1 cellular context compared by ENCODE assay signal in the genomic region with DNA sequence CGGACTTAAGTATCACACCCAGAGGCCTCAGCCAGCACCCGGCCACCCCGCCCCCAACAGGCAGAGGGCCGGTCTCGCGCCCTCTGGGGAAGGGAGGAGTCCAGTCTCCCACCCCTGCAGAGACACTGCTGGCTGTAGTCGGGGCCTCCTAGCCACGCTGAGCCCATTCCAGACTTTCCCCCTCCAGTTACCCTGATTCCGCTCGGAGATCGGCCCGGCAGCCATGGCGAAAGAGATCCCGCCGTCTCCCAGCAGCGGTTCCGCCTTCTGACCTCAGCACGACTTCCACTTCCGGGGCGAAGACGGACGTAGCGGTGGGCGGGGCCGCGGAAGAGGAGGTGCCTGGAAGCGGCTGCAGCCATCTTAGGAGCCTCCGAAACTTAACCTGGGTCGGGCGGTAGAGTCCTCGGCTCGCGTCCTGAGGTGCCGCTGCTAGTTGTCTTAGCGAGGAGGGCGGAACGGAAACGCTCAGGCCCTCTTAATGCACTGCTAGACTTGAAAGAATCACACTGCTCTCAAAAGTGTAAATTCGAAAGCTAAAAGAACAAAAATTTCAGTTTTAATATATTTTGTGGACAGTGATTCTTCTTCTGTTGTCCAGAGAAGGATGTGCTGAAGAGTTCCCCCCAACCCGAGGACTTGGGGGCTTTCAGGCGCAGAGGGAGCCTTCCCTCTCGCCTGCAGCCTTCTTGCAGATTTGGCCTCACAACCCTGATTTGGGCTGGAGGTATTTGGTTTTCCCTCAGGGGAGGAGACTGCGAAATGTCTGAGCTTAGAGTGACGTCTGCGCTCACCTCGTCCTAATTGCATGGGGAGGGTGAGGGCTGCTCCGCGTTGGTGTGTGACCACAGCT.
TF ChIP-seq lines count a peak whose summit lies in the region.

Gene SF3B4, minus strand, starts transcription at position 269 of the 853 bp plus-strand sequence. Its CDS starts 44 bp downstream, at position 225.

TF ChIP-seq in liver, 16 proteins besides CTCF, POLR2A, EP300 and RAD21 (continued from another document):
- peak; percentile 41 for TF ChIP-seq ZBTB33 (IDR thresholded peaks at IDR 0.05)
- peak; percentile 20 to 31 for TF ChIP-seq HNF4A (conservative IDR thresholded peaks at IDR 0.05)
TF ChIP-seq in liver: peak in this region for 14.
